Comparison of ENCODE assay signal across 1 cellular context in genomic region chr19:14117668-14118164, GRCh38.
TF ChIP-seq lines count a peak whose summit lies in the region.

Gene PRKACA, minus strand, starts transcription at chr19:14117762. Its CDS starts 215 bp downstream, at chr19:14117547.

TF ChIP-seq in IMR-90, 13 proteins besides CTCF, POLR2A, EP300 and RAD21 (continued from another document):
- TF ChIP-seq, protein P1, sequence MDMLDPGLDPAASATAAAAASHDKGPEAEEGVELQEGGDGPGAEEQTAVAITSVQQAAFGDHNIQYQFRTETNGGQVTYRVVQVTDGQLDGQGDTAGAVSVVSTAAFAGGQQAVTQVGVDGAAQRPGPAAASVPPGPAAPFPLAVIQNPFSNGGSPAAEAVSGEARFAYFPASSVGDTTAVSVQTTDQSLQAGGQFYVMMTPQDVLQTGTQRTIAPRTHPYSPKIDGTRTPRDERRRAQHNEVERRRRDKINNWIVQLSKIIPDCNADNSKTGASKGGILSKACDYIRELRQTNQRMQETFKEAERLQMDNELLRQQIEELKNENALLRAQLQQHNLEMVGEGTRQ (IDR thresholded peaks at IDR 0.05; ENCODE audit: low read depth, low read length): peak; percentile 64
- TF ChIP-seq RFX5 (IDR thresholded peaks at IDR 0.05; ENCODE audit: low read depth, low read length) (no peak), RCOR1 (IDR thresholded peaks at IDR 0.05; ENCODE audit: insufficient replicate concordance, low read length) (no peak), NFE2L2 (IDR thresholded peaks at IDR 0.05; ENCODE audit: low read depth, low read length) (no peak), CEBPB (IDR thresholded peaks at IDR 0.05; ENCODE audit: low read depth, low read length) (no peak), CHD1 (IDR thresholded peaks at IDR 0.05; ENCODE audit: low read depth, low read length) (no peak), MXI1 (IDR thresholded peaks at IDR 0.05; ENCODE audit: borderline replicate concordance, low read depth, low read length) (no peak), MAZ (IDR thresholded peaks at IDR 0.05; ENCODE audit: borderline replicate concordance, low read depth, low read length) (peak; percentile 88; the same call in 1 of the 2 replicates), MAFK (IDR thresholded peaks at IDR 0.05; ENCODE audit: low read depth, low read length) (no peak), SMC3 (IDR thresholded peaks at IDR 0.05; ENCODE audit: low read depth, low read length) (no peak), FOS (IDR thresholded peaks at IDR 0.05; ENCODE audit: low read depth, low read length) (peak; percentile 87)
